Comparison of ENCODE assay signal across 27 cellular contexts in the genomic region with DNA sequence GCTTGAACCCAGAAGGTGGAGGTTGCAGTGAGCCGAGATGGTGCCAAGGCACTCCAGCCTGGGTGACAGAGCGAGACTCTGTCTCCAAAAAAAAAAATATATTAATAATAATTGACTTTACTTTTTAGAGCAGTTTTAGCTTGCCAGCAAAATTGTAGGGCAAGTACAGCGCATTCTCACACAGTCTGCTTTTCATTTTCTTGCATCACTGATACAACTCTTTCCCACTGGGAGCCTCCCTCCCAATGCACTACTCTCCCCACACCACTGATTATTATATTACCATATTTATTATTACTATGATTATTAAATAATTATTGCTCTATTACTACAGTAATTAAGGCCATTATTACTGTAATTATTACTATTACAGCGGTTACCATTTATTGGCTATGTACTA.
"Had no signal": no experiment of that assay in that cellular context is flagged by ENCODE, and none has a peak within 500 bp of the region (broad histone marks: within the 10 kb centered on the region; RNA-seq: fewer than 3 reads in every experiment).

No MANE protein-coding gene starts in this region.

- H3K36me3 Mint-ChIP-seq: naive thymus-derived CD8-positive, alpha-beta T cell; natural killer cell treated with Interleukin-12 subunit alpha and Interleukin-12 subunit beta and Interleukin-15 and Interleukin-18, amount 100 ng/mL, for 72 hours; neural progenitor cell; stimulated activated effector memory CD8-positive, alpha-beta T cell treated with anti-CD3 and anti-CD28 coated beads, Interleukin-12 subunit alpha, Interleukin-12 subunit beta, amount 100 ng/mL, for 72 hours; stimulated activated naive B cell treated with anti-CD40 and anti-IgM and Interleukin-4, amounts not matched to agents 10 μg/mL and 1 μg/mL and 100 μg/mL, for 72 hours had no signal

- H3K27me3 Mint-ChIP-seq: stimulated activated naive CD8-positive, alpha-beta T cell treated with anti-CD3 and anti-CD28 coated beads, Interleukin-15, Interleukin-2, amounts not matched to agents 100 ng/mL and 50 ng/mL, for 24 hours had no signal

- H3K27ac Mint-ChIP-seq: naive thymus-derived CD8-positive, alpha-beta T cell; natural killer cell treated with Interleukin-12 subunit alpha and Interleukin-12 subunit beta and Interleukin-15 and Interleukin-18, amount 100 ng/mL, for 72 hours; neural progenitor cell; progenitor cell of endocrine pancreas; stimulated activated effector memory CD8-positive, alpha-beta T cell treated with anti-CD3 and anti-CD28 coated beads, Interleukin-12 subunit alpha, Interleukin-12 subunit beta, amount 100 ng/mL, for 72 hours; stimulated activated naive B cell treated with anti-CD40 and anti-IgM and Interleukin-4, amounts not matched to agents 10 μg/mL and 1 μg/mL and 100 μg/mL, for 72 hours; stimulated activated naive CD8-positive, alpha-beta T cell treated with anti-CD3 and anti-CD28 coated beads, Interleukin-15, Interleukin-2, amounts not matched to agents 100 ng/mL and 50 ng/mL, for 24 hours had no signal

- H3K27me3 ChIP-seq: neural progenitor cell, ovary, right lobe of liver, sigmoid colon, stomach, thyroid gland, tibial nerve, upper lobe of left lung, vagina had no signal

- H3K4me3 Mint-ChIP-seq: naive thymus-derived CD8-positive, alpha-beta T cell; natural killer cell treated with Interleukin-12 subunit alpha and Interleukin-12 subunit beta and Interleukin-15 and Interleukin-18, amount 100 ng/mL, for 72 hours; neural progenitor cell; stimulated activated effector memory CD8-positive, alpha-beta T cell treated with anti-CD3 and anti-CD28 coated beads, Interleukin-12 subunit alpha, Interleukin-12 subunit beta, amount 100 ng/mL, for 72 hours; stimulated activated naive B cell treated with anti-CD40 and anti-IgM and Interleukin-4, amounts not matched to agents 10 μg/mL and 1 μg/mL and 100 μg/mL, for 72 hours; stimulated activated naive CD8-positive, alpha-beta T cell treated with anti-CD3 and anti-CD28 coated beads, Interleukin-15, Interleukin-2, amounts not matched to agents 100 ng/mL and 50 ng/mL, for 24 hours had no signal

- H3K27ac ChIP-seq: neural progenitor cell, ovary, parathyroid adenoma, psoas muscle, right lobe of liver, sigmoid colon, stomach, thoracic aorta, thyroid gland, tibial nerve, upper lobe of left lung, vagina had no signal

- DNase-seq: naive thymus-derived CD8-positive, alpha-beta T cell; occipital lobe; ovary; posterior cingulate gyrus; psoas muscle; right lobe of liver; sigmoid colon; small intestine; stimulated activated CD4-positive, alpha-beta T cell treated with anti-CD3 and anti-CD28 coated beads, Interleukin-15, amount 100 ng/mL, for 24 hours; stimulated activated CD4-positive, alpha-beta T cell treated with anti-CD3 and anti-CD28 coated beads, Interleukin-2, amount 100 ng/mL, for 24 hours; stimulated activated CD4-positive, alpha-beta T cell treated with anti-CD3 and anti-CD28 coated beads, Interleukin-2, amount 100 ng/mL, for 48 hours; stimulated activated CD4-positive, alpha-beta T cell treated with anti-CD3 and anti-CD28 coated beads, Interleukin-4, amount 100 ng/mL, for 24 hours; stimulated activated naive B cell treated with anti-CD40 and anti-IgM and Interleukin-4, amounts not matched to agents 10 μg/mL and 1 μg/mL and 100 μg/mL, for 72 hours; stimulated activated naive CD4-positive, alpha-beta T cell treated with Interleukin-2 at 50 U/mL for 16 hours; stomach; thyroid gland; trophoblast cell; upper lobe of left lung had no signal

- H3K9me3 Mint-ChIP-seq: naive thymus-derived CD8-positive, alpha-beta T cell; natural killer cell treated with Interleukin-12 subunit alpha and Interleukin-12 subunit beta and Interleukin-15 and Interleukin-18, amount 100 ng/mL, for 72 hours; neural progenitor cell; stimulated activated effector memory CD8-positive, alpha-beta T cell treated with anti-CD3 and anti-CD28 coated beads, Interleukin-12 subunit alpha, Interleukin-12 subunit beta, amount 100 ng/mL, for 72 hours; stimulated activated naive B cell treated with anti-CD40 and anti-IgM and Interleukin-4, amounts not matched to agents 10 μg/mL and 1 μg/mL and 100 μg/mL, for 72 hours; stimulated activated naive CD8-positive, alpha-beta T cell treated with anti-CD3 and anti-CD28 coated beads, Interleukin-15, Interleukin-2, amounts not matched to agents 100 ng/mL and 50 ng/mL, for 24 hours had no signal

- H3K9me3 ChIP-seq: ovary, psoas muscle, right lobe of liver, sigmoid colon, stomach, thoracic aorta, thyroid gland, tibial nerve, upper lobe of left lung, vagina had no signal

- H3K4me3 ChIP-seq: neural progenitor cell, ovary, psoas muscle, right lobe of liver, sigmoid colon, stomach, thoracic aorta, thyroid gland, tibial nerve, upper lobe of left lung, vagina had no signal

- H3K36me3 ChIP-seq: neural progenitor cell, ovary, right lobe of liver, sigmoid colon, stomach, thoracic aorta, thyroid gland, tibial nerve, upper lobe of left lung, vagina had no signal

- ATAC-seq: naive thymus-derived CD8-positive, alpha-beta T cell; natural killer cell treated with Interleukin-12 subunit alpha and Interleukin-12 subunit beta and Interleukin-15 and Interleukin-18, amount 100 ng/mL, for 72 hours; psoas muscle; right lobe of liver; stimulated activated effector memory CD8-positive, alpha-beta T cell treated with anti-CD3 and anti-CD28 coated beads, Interleukin-12 subunit alpha, Interleukin-12 subunit beta, amount 100 ng/mL, for 72 hours had no signal

- H3K4me1 ChIP-seq: parathyroid adenoma, psoas muscle, right lobe of liver, sigmoid colon, thyroid gland had no signal
